In the genomic region with DNA sequence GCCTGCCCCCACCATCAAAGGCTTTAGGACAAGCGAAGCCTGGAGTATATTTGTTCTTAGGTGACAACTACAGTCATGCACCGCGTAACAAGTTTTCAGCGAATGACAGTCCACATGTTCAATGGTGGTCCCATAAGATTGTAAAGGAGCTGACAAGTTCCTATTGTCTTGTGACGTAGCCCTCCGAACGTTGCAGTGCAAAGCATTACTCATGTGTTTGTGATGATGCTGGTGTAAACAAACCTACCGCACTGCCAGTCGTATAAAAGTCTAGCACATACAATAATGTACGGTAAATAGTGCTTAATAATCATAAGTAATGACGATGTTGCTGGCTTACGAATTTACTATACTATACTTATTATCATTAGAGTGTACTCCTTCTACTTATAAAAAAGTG, we compare ENCODE assay signal across 1 cellular context.
TF ChIP-seq lines count a peak whose summit lies in the region.

No MANE protein-coding gene starts in this region.

TF ChIP-seq in IMR-90, 13 proteins besides CTCF, POLR2A, EP300 and RAD21:
- TF ChIP-seq CEBPB (IDR thresholded peaks at IDR 0.05; ENCODE audit: low read depth, low read length) (no peak), RFX5 (IDR thresholded peaks at IDR 0.05; ENCODE audit: low read depth, low read length) (no peak), MAZ (IDR thresholded peaks at IDR 0.05; ENCODE audit: borderline replicate concordance, low read depth, low read length) (no peak), CHD1 (IDR thresholded peaks at IDR 0.05; ENCODE audit: low read depth, low read length) (no peak), NFE2L2 (IDR thresholded peaks at IDR 0.05; ENCODE audit: low read depth, low read length) (no peak), SMC3 (IDR thresholded peaks at IDR 0.05; ENCODE audit: low read depth, low read length) (no peak), BHLHE40 (IDR thresholded peaks at IDR 0.05; ENCODE audit: low read depth, low read length) (no peak), MAFK (IDR thresholded peaks at IDR 0.05; ENCODE audit: low read depth, low read length) (no peak), MXI1 (IDR thresholded peaks at IDR 0.05; ENCODE audit: borderline replicate concordance, low read depth, low read length) (no peak), FOS (IDR thresholded peaks at IDR 0.05; ENCODE audit: low read depth, low read length) (no peak)
- TF ChIP-seq, protein P1, sequence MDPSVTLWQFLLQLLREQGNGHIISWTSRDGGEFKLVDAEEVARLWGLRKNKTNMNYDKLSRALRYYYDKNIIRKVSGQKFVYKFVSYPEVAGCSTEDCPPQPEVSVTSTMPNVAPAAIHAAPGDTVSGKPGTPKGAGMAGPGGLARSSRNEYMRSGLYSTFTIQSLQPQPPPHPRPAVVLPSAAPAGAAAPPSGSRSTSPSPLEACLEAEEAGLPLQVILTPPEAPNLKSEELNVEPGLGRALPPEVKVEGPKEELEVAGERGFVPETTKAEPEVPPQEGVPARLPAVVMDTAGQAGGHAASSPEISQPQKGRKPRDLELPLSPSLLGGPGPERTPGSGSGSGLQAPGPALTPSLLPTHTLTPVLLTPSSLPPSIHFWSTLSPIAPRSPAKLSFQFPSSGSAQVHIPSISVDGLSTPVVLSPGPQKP (IDR thresholded peaks at IDR 0.05; ENCODE audit: borderline replicate concordance, low read depth, low read length), result no peak
- TF ChIP-seq, protein P2, sequence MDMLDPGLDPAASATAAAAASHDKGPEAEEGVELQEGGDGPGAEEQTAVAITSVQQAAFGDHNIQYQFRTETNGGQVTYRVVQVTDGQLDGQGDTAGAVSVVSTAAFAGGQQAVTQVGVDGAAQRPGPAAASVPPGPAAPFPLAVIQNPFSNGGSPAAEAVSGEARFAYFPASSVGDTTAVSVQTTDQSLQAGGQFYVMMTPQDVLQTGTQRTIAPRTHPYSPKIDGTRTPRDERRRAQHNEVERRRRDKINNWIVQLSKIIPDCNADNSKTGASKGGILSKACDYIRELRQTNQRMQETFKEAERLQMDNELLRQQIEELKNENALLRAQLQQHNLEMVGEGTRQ (IDR thresholded peaks at IDR 0.05; ENCODE audit: low read depth, low read length), result no peak
